ENCODE assay signal across 1 cellular context in the genomic region with DNA sequence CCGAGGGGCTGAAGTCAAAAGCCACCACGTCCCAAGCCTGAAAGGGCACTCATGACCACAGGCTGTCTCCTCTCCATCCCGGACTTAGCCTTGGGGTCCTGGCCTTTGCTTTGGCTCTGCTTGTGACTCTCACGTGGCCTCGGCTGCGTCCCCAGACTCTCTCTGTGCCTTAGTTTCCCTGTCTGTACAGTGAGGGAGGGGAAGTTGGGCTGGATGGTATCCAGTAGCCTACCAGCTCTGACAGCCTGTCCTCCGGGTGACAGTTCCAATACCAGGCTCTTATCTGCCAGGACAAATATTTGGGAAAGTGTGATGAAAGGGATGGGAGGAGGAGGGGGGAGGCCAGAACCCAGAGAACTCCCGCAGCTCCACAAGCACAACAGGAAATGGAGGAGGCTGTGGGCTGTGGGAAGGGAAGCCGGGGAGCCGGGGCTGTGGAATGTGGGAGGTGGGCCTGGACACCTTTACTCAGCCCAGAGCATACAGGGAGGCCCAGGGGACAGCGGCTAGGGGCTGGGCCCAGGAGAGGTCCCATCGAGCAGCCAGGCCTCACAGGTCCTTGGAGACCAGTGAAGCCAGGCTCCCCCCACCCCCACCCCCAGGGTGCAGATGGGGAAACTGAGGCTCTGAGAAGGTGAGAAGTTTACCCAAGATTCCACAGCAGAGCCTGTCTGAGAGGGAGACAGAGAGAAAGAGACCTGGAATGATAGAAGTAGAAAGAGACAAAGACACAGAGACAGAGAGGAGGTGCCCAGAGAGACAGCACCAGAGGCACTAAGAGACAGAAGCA.
TF ChIP-seq lines count a peak whose summit lies in the region.

No MANE protein-coding gene starts in this region.

TF ChIP-seq in HepG2, 621 proteins besides CTCF, POLR2A, EP300 and RAD21 (continued from another document and continues in another):
- TF ChIP-seq, protein P1, sequence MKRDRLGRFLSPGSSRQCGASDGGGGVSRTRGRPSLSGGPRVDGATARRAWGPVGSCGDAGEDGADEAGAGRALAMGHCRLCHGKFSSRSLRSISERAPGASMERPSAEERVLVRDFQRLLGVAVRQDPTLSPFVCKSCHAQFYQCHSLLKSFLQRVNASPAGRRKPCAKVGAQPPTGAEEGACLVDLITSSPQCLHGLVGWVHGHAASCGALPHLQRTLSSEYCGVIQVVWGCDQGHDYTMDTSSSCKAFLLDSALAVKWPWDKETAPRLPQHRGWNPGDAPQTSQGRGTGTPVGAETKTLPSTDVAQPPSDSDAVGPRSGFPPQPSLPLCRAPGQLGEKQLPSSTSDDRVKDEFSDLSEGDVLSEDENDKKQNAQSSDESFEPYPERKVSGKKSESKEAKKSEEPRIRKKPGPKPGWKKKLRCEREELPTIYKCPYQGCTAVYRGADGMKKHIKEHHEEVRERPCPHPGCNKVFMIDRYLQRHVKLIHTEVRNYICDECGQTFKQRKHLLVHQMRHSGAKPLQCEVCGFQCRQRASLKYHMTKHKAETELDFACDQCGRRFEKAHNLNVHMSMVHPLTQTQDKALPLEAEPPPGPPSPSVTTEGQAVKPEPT (CRISPR knock-in tag; IDR thresholded peaks at IDR 0.05; ENCODE audit: low read depth): peak; percentile 77; the same call in 1 of the 2 replicates
- TF ChIP-seq ZNF747 (CRISPR knock-in tag; IDR thresholded peaks at IDR 0.05; ENCODE audit: borderline replicate concordance) (peak; percentile 55), CBX2 (IDR thresholded peaks at IDR 0.05; ENCODE audit: low read depth, low read length) (no peak), CBX2 (CRISPR knock-in tag; IDR thresholded peaks at IDR 0.05; ENCODE audit: low read depth) (no peak), ZNF83 (CRISPR knock-in tag; IDR thresholded peaks at IDR 0.05; ENCODE audit: borderline replicate concordance) (no peak), NFATC3 (CRISPR knock-in tag; IDR thresholded peaks at IDR 0.05) (no peak), ZNF597 (CRISPR knock-in tag; IDR thresholded peaks at IDR 0.05) (no peak), CREM (IDR thresholded peaks at IDR 0.05) (peak; percentile 87), CREM (CRISPR knock-in tag; IDR thresholded peaks at IDR 0.05) (no peak), BRD4 (CRISPR knock-in tag; IDR thresholded peaks at IDR 0.05) (peak; percentile 71; the same call in 1 of the 2 replicates), RBAK (CRISPR knock-in tag; IDR thresholded peaks at IDR 0.05) (no peak), RARA (CRISPR knock-in tag; IDR thresholded peaks at IDR 0.05) (peak; percentile 79), ZNF766 (CRISPR knock-in tag; IDR thresholded peaks at IDR 0.05; ENCODE audit: borderline replicate concordance) (0 out of 2 replicates have a peak, but pooled peaks have one; percentile 57), ZNF441 (CRISPR knock-in tag; IDR thresholded peaks at IDR 0.05; ENCODE audit: borderline replicate concordance) (no peak), PRMT3 (CRISPR knock-in tag; IDR thresholded peaks at IDR 0.05; ENCODE audit: borderline replicate concordance, low read depth) (no peak), NFIB (CRISPR knock-in tag; IDR thresholded peaks at IDR 0.05; ENCODE audit: borderline replicate concordance) (no peak), SALL2 (CRISPR knock-in tag; IDR thresholded peaks at IDR 0.05) (no peak; the same call in none of the 2 replicates), ISL2 (CRISPR knock-in tag; IDR thresholded peaks at IDR 0.05) (peak; percentile 94), RNF2 (conservative IDR thresholded peaks at IDR 0.05; ENCODE audit: low read depth) (no peak), ZNF563 (CRISPR knock-in tag; IDR thresholded peaks at IDR 0.05) (peak; percentile 50; the same call in 1 of the 2 replicates), ZNF782 (CRISPR knock-in tag; IDR thresholded peaks at IDR 0.05; ENCODE audit: borderline replicate concordance) (no peak), KLF16 (CRISPR knock-in tag; IDR thresholded peaks at IDR 0.05) (peak in 1 of 2 experiments; percentile 74; a peak in 2 of 4 replicates), JUND (CRISPR knock-in tag; IDR thresholded peaks at IDR 0.05) (0 out of 2 replicates have a peak, but pooled peaks have one; percentile 59), GMEB1 (CRISPR knock-in tag; IDR thresholded peaks at IDR 0.05; ENCODE audit: borderline replicate concordance) (peak; percentile 67), KAT7 (CRISPR knock-in tag; IDR thresholded peaks at IDR 0.05; ENCODE audit: borderline replicate concordance) (peak; percentile 49; the same call in 1 of the 2 replicates), ZNF333 (CRISPR knock-in tag; IDR thresholded peaks at IDR 0.05; ENCODE audit: borderline replicate concordance) (no peak; the same call in 1 of the 2 replicates), FIP1L1 (IDR thresholded peaks at IDR 0.05; ENCODE audit: borderline replicate concordance, insufficient read depth, low read depth, low read length) (no peak), NR2F2 (IDR thresholded peaks at IDR 0.05; ENCODE audit: borderline replicate concordance, low read depth) (no peak), GATA4 (IDR thresholded peaks at IDR 0.05; ENCODE audit: borderline replicate concordance, low read depth) (peak; percentile 93; the same call in 1 of the 2 replicates), NAIF1 (CRISPR knock-in tag; IDR thresholded peaks at IDR 0.05; ENCODE audit: borderline replicate concordance) (no peak), RFX1 (IDR thresholded peaks at IDR 0.05) (no peak), NR2F6 (IDR thresholded peaks at IDR 0.05) (peak; percentile 63), NR2F6 (CRISPR knock-in tag; IDR thresholded peaks at IDR 0.05) (peak; percentile 77), ZXDC (CRISPR knock-in tag; IDR thresholded peaks at IDR 0.05) (peak; percentile 58; the same call in 1 of the 2 replicates)
- TF ChIP-seq, protein P2, sequence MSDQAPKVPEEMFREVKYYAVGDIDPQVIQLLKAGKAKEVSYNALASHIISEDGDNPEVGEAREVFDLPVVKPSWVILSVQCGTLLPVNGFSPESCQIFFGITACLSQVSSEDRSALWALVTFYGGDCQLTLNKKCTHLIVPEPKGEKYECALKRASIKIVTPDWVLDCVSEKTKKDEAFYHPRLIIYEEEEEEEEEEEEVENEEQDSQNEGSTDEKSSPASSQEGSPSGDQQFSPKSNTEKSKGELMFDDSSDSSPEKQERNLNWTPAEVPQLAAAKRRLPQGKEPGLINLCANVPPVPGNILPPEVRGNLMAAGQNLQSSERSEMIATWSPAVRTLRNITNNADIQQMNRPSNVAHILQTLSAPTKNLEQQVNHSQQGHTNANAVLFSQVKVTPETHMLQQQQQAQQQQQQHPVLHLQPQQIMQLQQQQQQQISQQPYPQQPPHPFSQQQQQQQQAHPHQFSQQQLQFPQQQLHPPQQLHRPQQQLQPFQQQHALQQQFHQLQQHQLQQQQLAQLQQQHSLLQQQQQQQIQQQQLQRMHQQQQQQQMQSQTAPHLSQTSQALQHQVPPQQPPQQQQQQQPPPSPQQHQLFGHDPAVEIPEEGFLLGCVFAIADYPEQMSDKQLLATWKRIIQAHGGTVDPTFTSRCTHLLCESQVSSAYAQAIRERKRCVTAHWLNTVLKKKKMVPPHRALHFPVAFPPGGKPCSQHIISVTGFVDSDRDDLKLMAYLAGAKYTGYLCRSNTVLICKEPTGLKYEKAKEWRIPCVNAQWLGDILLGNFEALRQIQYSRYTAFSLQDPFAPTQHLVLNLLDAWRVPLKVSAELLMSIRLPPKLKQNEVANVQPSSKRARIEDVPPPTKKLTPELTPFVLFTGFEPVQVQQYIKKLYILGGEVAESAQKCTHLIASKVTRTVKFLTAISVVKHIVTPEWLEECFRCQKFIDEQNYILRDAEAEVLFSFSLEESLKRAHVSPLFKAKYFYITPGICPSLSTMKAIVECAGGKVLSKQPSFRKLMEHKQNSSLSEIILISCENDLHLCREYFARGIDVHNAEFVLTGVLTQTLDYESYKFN (CRISPR knock-in tag; conservative IDR thresholded peaks at IDR 0.05): peak; percentile 98
- TF ChIP-seq, protein P3, sequence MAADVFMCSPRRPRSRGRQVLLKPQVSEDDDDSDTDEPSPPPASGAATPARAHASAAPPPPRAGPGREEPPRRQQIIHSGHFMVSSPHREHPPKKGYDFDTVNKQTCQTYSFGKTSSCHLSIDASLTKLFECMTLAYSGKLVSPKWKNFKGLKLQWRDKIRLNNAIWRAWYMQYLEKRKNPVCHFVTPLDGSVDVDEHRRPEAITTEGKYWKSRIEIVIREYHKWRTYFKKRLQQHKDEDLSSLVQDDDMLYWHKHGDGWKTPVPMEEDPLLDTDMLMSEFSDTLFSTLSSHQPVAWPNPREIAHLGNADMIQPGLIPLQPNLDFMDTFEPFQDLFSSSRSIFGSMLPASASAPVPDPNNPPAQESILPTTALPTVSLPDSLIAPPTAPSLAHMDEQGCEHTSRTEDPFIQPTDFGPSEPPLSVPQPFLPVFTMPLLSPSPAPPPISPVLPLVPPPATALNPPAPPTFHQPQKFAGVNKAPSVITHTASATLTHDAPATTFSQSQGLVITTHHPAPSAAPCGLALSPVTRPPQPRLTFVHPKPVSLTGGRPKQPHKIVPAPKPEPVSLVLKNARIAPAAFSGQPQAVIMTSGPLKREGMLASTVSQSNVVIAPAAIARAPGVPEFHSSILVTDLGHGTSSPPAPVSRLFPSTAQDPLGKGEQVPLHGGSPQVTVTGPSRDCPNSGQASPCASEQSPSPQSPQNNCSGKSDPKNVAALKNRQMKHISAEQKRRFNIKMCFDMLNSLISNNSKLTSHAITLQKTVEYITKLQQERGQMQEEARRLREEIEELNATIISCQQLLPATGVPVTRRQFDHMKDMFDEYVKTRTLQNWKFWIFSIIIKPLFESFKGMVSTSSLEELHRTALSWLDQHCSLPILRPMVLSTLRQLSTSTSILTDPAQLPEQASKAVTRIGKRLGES (CRISPR knock-in tag; IDR thresholded peaks at IDR 0.05; ENCODE audit: borderline replicate concordance): no peak
- TF ChIP-seq, protein P4, sequence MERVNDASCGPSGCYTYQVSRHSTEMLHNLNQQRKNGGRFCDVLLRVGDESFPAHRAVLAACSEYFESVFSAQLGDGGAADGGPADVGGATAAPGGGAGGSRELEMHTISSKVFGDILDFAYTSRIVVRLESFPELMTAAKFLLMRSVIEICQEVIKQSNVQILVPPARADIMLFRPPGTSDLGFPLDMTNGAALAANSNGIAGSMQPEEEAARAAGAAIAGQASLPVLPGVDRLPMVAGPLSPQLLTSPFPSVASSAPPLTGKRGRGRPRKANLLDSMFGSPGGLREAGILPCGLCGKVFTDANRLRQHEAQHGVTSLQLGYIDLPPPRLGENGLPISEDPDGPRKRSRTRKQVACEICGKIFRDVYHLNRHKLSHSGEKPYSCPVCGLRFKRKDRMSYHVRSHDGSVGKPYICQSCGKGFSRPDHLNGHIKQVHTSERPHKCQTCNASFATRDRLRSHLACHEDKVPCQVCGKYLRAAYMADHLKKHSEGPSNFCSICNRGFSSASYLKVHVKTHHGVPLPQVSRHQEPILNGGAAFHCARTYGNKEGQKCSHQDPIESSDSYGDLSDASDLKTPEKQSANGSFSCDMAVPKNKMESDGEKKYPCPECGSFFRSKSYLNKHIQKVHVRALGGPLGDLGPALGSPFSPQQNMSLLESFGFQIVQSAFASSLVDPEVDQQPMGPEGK (CRISPR knock-in tag; IDR thresholded peaks at IDR 0.05): peak; percentile 98
- TF ChIP-seq, protein P5, sequence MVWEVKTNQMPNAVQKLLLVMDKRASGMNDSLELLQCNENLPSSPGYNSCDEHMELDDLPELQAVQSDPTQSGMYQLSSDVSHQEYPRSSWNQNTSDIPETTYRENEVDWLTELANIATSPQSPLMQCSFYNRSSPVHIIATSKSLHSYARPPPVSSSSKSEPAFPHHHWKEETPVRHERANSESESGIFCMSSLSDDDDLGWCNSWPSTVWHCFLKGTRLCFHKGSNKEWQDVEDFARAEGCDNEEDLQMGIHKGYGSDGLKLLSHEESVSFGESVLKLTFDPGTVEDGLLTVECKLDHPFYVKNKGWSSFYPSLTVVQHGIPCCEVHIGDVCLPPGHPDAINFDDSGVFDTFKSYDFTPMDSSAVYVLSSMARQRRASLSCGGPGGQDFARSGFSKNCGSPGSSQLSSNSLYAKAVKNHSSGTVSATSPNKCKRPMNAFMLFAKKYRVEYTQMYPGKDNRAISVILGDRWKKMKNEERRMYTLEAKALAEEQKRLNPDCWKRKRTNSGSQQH (CRISPR knock-in tag; IDR thresholded peaks at IDR 0.05; ENCODE audit: low read depth): peak; percentile 71
